Comparison of ENCODE assay signal across 10 cellular contexts in the genomic region with DNA sequence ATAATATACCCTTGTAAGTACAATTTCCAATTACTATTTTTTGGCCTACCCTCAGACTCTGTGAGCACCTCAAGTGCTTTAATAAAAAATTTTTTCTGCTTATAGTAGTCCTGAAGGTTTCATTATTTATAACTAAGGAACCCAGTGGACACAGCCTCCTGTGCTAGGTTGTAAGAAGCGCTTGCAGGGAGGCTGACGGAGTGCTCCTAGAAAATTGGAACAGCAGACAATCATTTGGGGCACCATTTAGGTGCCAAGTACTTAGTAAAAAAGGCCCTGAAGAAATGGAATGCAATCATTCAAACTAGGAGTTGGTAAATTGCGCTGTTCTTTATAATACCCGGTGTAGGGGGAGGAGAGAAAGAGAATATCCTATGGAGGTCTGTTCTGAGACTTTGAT. TPM values are rescaled to one million over a fixed set of nuclear protein-coding genes. Genes with fewer than 3 reads are reported as not detected.
"Had no signal": no experiment of that assay in that cellular context is flagged by ENCODE, and none has a peak within 500 bp of the region (broad histone marks: within the 10 kb centered on the region; RNA-seq: fewer than 3 reads in every experiment).

No MANE protein-coding gene starts in this region.

- H2AFZ ChIP-seq: GM23248 had no signal

- DNase-seq: GM23248, GOT3, H7, HFFc6, IMR-90, KG1 had no signal

- H3K4me3 Mint-ChIP-seq: HFFc6 had no signal

- H3K4me3 ChIP-seq: GM23248, HAP-1, K562 had no signal

- H3K27ac ChIP-seq: GM23248 had no signal

- H3K27ac Mint-ChIP-seq: HFFc6 had no signal

- H3K9me3 ChIP-seq: HAP-1 had no signal

- H3K4me1 ChIP-seq: HAP-1 had no signal

- H3K9ac ChIP-seq: GM23248 had no signal

- H3K36me3 ChIP-seq: HAP-1 had no signal

RNA-seq across cellular contexts. Expression of gene CA10, which starts 19.8 kb away (rescaled TPM):
- total RNA-seq: GM23248, H4, HFFc6, HT-29, IMR-90, K562 had no signal
- polyA plus RNA-seq: GM23248, IMR-90, K562 had no signal
